In genomic region chr5:77972545-77973252, GRCh38 we compare ENCODE assay signal across 9 cellular contexts.
DNase-seq lines count a peak whose midpoint lies in the region; ATAC-seq lines count a peak whose summit lies in the region.
"Had no signal": no experiment of that assay in that cellular context is flagged by ENCODE, and none has a peak within 500 bp of the region (broad histone marks: within the 10 kb centered on the region; RNA-seq: fewer than 3 reads in every experiment).

No MANE protein-coding gene starts in this region.

- H3K27ac Mint-ChIP-seq in activated naive CD8-positive, alpha-beta T cell treated with anti-CD3 and anti-CD28 coated beads, Interleukin-2, amount 50 U/mL, for 24 hours: no peak overlapping the region

- peak overlapping the region; percentile 62 for H3K4me3 ChIP-seq in stomach smooth muscle (ENCODE audit: low read length in 2 of 2)
- no peak overlapping the region for H3K4me3 ChIP-seq in SJCRH30

- peak overlapping the region; percentile 72 for H3K4me3 Mint-ChIP-seq in activated naive CD8-positive, alpha-beta T cell treated with anti-CD3 and anti-CD28 coated beads, Interleukin-2, amount 50 U/mL, for 24 hours

- peaks cover 9% of the 10 kb centered on the region for H3K4me1 Mint-ChIP-seq in activated naive CD8-positive, alpha-beta T cell treated with anti-CD3 and anti-CD28 coated beads, Interleukin-2, amount 50 U/mL, for 24 hours

- H3K9ac ChIP-seq in stomach smooth muscle (ENCODE audit: low read length in 2 of 2): no peak overlapping the region

- no peaks in the 10 kb centered on the region for H3K9me3 ChIP-seq in stomach smooth muscle (ENCODE audit: control insufficient read depth in 2 of 2, low read length in 2 of 2)
- H3K9me3 ChIP-seq in SJCRH30 (replicated peaks): no peaks in the 10 kb centered on the region

- H3K27ac ChIP-seq in layer of hippocampus (ENCODE audit: low read depth, low read length) (peak overlapping the region; percentile 23), stomach smooth muscle (ENCODE audit: low read length) (no peak overlapping the region), SJCRH30 (no peak overlapping the region)
- H3K27ac ChIP-seq: C4-2B had no signal

- ATAC-seq in HG03460 (IDR thresholded peaks at IDR 0.05; ENCODE audit: unreplicated experiment): peak; percentile 76
- peak; percentile 7 for ATAC-seq in activated naive CD8-positive, alpha-beta T cell treated with anti-CD3 and anti-CD28 coated beads, Interleukin-2, amount 50 U/mL, for 24 hours

- no peaks in the 10 kb centered on the region for H3K36me3 Mint-ChIP-seq in activated naive CD8-positive, alpha-beta T cell treated with anti-CD3 and anti-CD28 coated beads, Interleukin-2, amount 50 U/mL, for 24 hours (ENCODE audit: low read depth)

- H3K36me3 ChIP-seq in stomach smooth muscle (ENCODE audit: control insufficient read depth in 2 of 2, insufficient read depth in 2 of 2, low read length in 2 of 2) (no peaks in the 10 kb centered on the region), SJCRH30 (no peaks in the 10 kb centered on the region)

- no peaks in the 10 kb centered on the region for H3K9me3 Mint-ChIP-seq in activated naive CD8-positive, alpha-beta T cell treated with anti-CD3 and anti-CD28 coated beads, Interleukin-2, amount 50 U/mL, for 24 hours

- H3K27me3 ChIP-seq in layer of hippocampus (ENCODE audit: control insufficient read depth, insufficient read depth, low read length) (peaks cover 3% of the 10 kb centered on the region), stomach smooth muscle (ENCODE audit: control insufficient read depth in 1 of 2, insufficient read depth in 2 of 2, low read length in 2 of 2) (peaks cover 20 to 32% of the 10 kb centered on the region in 2 donors), SJCRH30 (no peaks in the 10 kb centered on the region)

- peaks cover 12% of the 10 kb centered on the region for H3K4me1 ChIP-seq in stomach smooth muscle (ENCODE audit: control insufficient read depth, insufficient read depth, low read length)
- peaks cover 3% of the 10 kb centered on the region; the same call in 1 of the 2 replicates for H3K4me1 ChIP-seq in SJCRH30

- DNase-seq in NCI-H2227 (lab: John Stamatoyannopoulos, UW; ENCODE audit: unreplicated experiment) (peak; percentile 11), NCI-H2227 treated with DMSO at 0.1 percent for 48 hours (lab: John Stamatoyannopoulos, UW) (no peak), NCI-H446 treated with DMSO at 0.1 percent for 48 hours (lab: John Stamatoyannopoulos, UW) (no peak), SJCRH30 (no peak)
- peak; percentile 39 for DNase-seq in activated naive CD8-positive, alpha-beta T cell treated with anti-CD3 and anti-CD28 coated beads, Interleukin-2, amount 50 U/mL, for 24 hours

- H3K27me3 Mint-ChIP-seq in activated naive CD8-positive, alpha-beta T cell treated with anti-CD3 and anti-CD28 coated beads, Interleukin-2, amount 50 U/mL, for 24 hours: peaks cover 73% of the 10 kb centered on the region

Comparison
In these comparisons a context has a peak if more than half of its experiments do, and no peak if none do; other contexts are left out.
1. DNase-seq: peak in NCI-H2227 (single experiment) and activated naive CD8-positive, alpha-beta T cell treated with anti-CD3 and anti-CD28 coated beads, Interleukin-2, amount 50 U/mL, for 24 hours (single experiment); none in NCI-H2227 treated with DMSO at 0.1 percent for 48 hours (single experiment), NCI-H446 treated with DMSO at 0.1 percent for 48 hours (single experiment) and SJCRH30 (0 of 2).